Comparison of ENCODE assay signal across 11 cellular contexts in genomic region chr9:120735415-120736126, GRCh38. TPM values are rescaled to one million over a fixed set of nuclear protein-coding genes. Genes with fewer than 3 reads are reported as not detected.
A peak's percentile ranks its signal among the peaks of the same experiment; 100 is the strongest.
DNase-seq lines count a peak whose midpoint lies in the region; ATAC-seq, FAIRE-seq and TF ChIP-seq lines count a peak whose summit lies in the region.
"Had no signal": no experiment of that assay in that cellular context is flagged by ENCODE, and none has a peak within 500 bp of the region (broad histone marks: within the 10 kb centered on the region; RNA-seq: fewer than 3 reads in every experiment).

No MANE protein-coding gene starts in this region.

- no peaks in the 10 kb centered on the region for H3K27me3 Mint-ChIP-seq in stimulated activated memory B cell treated with anti-CD40 and anti-IgM and Interleukin-4, amounts not matched to agents 10 μg/mL and 1 μg/mL and 100 μg/mL, for 72 hours

- peaks cover 26% of the 10 kb centered on the region for H3K4me1 Mint-ChIP-seq in stimulated activated memory B cell treated with anti-CD40 and anti-IgM and Interleukin-4, amounts not matched to agents 10 μg/mL and 1 μg/mL and 100 μg/mL, for 72 hours

- TF ChIP-seq CTCF in vagina (IDR thresholded peaks at IDR 0.05) = no peak

- ATAC-seq in Right ventricle myocardium inferior = no peak
- ATAC-seq in stimulated activated memory B cell treated with anti-CD40 and anti-IgM and Interleukin-4, amounts not matched to agents 10 μg/mL and 1 μg/mL and 100 μg/mL, for 72 hours = peak; percentile 60
- ATAC-seq in HG02885 (IDR thresholded peaks at IDR 0.05; ENCODE audit: poor library complexity, unreplicated experiment) = no peak

- no peaks in the 10 kb centered on the region for H3K9me3 ChIP-seq in vagina

- no peaks in the 10 kb centered on the region for H3K27me3 ChIP-seq in vagina

- no peak overlapping the region for H3K27ac ChIP-seq in vagina

- no peaks in the 10 kb centered on the region for H3K36me3 ChIP-seq in vagina

- H3K4me3 Mint-ChIP-seq in stimulated activated memory B cell treated with anti-CD40 and anti-IgM and Interleukin-4, amounts not matched to agents 10 μg/mL and 1 μg/mL and 100 μg/mL, for 72 hours = no peak overlapping the region

- peak; percentile 59 for FAIRE-seq in GM19239 (lab: Jason Lieb, UNC)

- no peaks in the 10 kb centered on the region for H3K4me1 ChIP-seq in vagina

- H3K9me3 Mint-ChIP-seq in stimulated activated memory B cell treated with anti-CD40 and anti-IgM and Interleukin-4, amounts not matched to agents 10 μg/mL and 1 μg/mL and 100 μg/mL, for 72 hours = no peaks in the 10 kb centered on the region

- intact Hi-C loops in Right ventricle myocardium inferior (cut with DNase I) (loop anchor here (10.0 kb wide), 1 partner anchor 121 kb away; no protein-coding TSS in a partner anchor), vagina (cut with DNase I) (no loop called here)

- H3K36me3 Mint-ChIP-seq in stimulated activated memory B cell treated with anti-CD40 and anti-IgM and Interleukin-4, amounts not matched to agents 10 μg/mL and 1 μg/mL and 100 μg/mL, for 72 hours = no peaks in the 10 kb centered on the region

- peak overlapping the region; percentile 23 for H3K27ac Mint-ChIP-seq in stimulated activated memory B cell treated with anti-CD40 and anti-IgM and Interleukin-4, amounts not matched to agents 10 μg/mL and 1 μg/mL and 100 μg/mL, for 72 hours

- DNase-seq in GM19239 (ENCODE audit: insufficient read length, low spot score) (no peak), SKM-1 (lab: John Stamatoyannopoulos, UW; ENCODE audit: unreplicated experiment) (peak; percentile 98), Right ventricle myocardium inferior (ENCODE audit: missing footprints) (peak; percentile 66), SK-N-DZ (ENCODE audit: low spot score) (no peak), vagina (ENCODE audit: extremely low spot score in 2 of 2) (no peak)
- no peak for DNase-seq in stimulated activated naive CD4-positive, alpha-beta T cell treated with Interleukin-2 at 50 U/mL for 16 hours (lab: John Stamatoyannopoulos, UW)
- DNase-seq: DND-41; RPMI8226; stimulated activated CD4-positive, alpha-beta T cell treated with anti-CD3 and anti-CD28 coated beads, Interleukin-1b, Interleukin-23, amount 100 ng/mL, for 48 hours had no signal

- H3K4me3 ChIP-seq in vagina = no peak overlapping the region

- TF ChIP-seq POLR2A in vagina (IDR thresholded peaks at IDR 0.05) = no peak

RNA-seq across cellular contexts. Expression of gene MEGF9, which starts 21.3 kb away (rescaled TPM):
- 25.2 TPM for total RNA-seq in Right ventricle myocardium inferior
- 11.4 TPM in 2 replicates for polyA plus RNA-seq in SK-N-DZ (2014; cell fraction: cytosol; rRNA removed)
- polyA plus RNA-seq in SK-N-DZ (2014; cell fraction: nucleus; rRNA removed) = 4.1 and 4.5 TPM in 2 replicates
- 17.7 TPM for total RNA-seq in vagina

RNA-seq across cellular contexts. Expression of gene FBXW2, which starts 57.6 kb away (rescaled TPM):
- total RNA-seq in Right ventricle myocardium inferior (41.0 TPM), vagina (33.1 TPM)
- polyA plus RNA-seq in SK-N-DZ (2014; cell fraction: cytosol; rRNA removed) = 20.2 and 31.9 TPM in 2 replicates
- 16.1 and 27.5 TPM in 2 replicates for polyA plus RNA-seq in SK-N-DZ (2014; cell fraction: nucleus; rRNA removed)

Comparison
In these comparisons a context has a peak if more than half of its experiments do, and no peak if none do; other contexts are left out.
1. DNase-seq: peak in SKM-1 (single experiment) and Right ventricle myocardium inferior (single experiment); none in GM19239 (single experiment), stimulated activated naive CD4-positive, alpha-beta T cell treated with Interleukin-2 at 50 U/mL for 16 hours (single experiment), SK-N-DZ (single experiment) and vagina (0 of 2).